ENCODE assay signal across 8 cellular contexts in the genomic region with DNA sequence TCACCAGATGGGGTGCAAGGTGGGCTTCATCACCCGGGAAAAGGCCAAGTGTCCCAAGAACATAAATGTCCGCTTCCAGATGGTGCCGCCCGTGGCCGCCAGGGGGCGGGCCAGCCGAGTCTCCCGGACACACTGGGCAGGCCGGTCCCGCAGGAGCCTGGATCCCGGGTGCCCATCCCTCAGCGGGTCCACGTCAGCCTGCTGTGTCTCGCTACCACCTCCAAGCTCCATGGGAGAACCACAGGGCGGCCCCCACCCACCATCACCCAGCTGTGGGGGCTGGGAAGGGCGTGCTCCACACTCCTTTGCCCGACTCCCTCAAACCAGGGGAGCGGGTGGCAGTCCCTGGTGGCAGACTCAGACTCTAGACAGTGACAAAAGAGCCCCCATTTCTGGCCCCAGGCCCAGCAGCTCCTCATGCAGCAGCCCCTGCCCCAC. TPM values are rescaled to one million over a fixed set of nuclear protein-coding genes. Genes with fewer than 3 reads are reported as not detected.
DNase-seq lines count a peak whose midpoint lies in the region; ATAC-seq and TF ChIP-seq lines count a peak whose summit lies in the region.

No MANE protein-coding gene starts in this region.

- peaks cover 0 to 2% of the 10 kb centered on the region in 2 donors for H3K27me3 ChIP-seq in naive thymus-derived CD4-positive, alpha-beta T cell (ENCODE audit: control insufficient read depth in 2 of 2, insufficient read depth in 2 of 2, low read length in 2 of 2)
- peaks cover 22% of the 10 kb centered on the region for H3K27me3 ChIP-seq in suprapubic skin

- WGBS in suprapubic skin, result 20% methylated on average over 1 of the region's 18 CpGs

- peak in 5 of 6 experiments; percentile 28 to 58 (median 48) for DNase-seq in stimulated activated naive CD4-positive, alpha-beta T cell (lab: John Stamatoyannopoulos, UW)
- no peak for DNase-seq in stimulated activated naive CD4-positive, alpha-beta T cell treated with Interleukin-2 at 50 U/mL for 16 hours (lab: John Stamatoyannopoulos, UW)
- DNase-seq in NCI-H748 (lab: John Stamatoyannopoulos, UW; ENCODE audit: unreplicated experiment) (peak; percentile 69), activated T-cell treated with anti-CD3 and anti-CD28 coated beads for 24 hours (ENCODE audit: low read depth) (peak; percentile 40), epithelial cell of proximal tubule (ENCODE audit: low read depth) (no peak), suprapubic skin (ENCODE audit: low spot score in 2 of 2) (peak in 1 of 2 donors; percentile 89)
- peak in 6 of 9 donors; percentile 30 to 75 (median 58) for DNase-seq in naive thymus-derived CD4-positive, alpha-beta T cell

- no peak for TF ChIP-seq EP300 in suprapubic skin (IDR thresholded peaks at IDR 0.05)

- CTCF ChIA-PET in naive thymus-derived CD4-positive, alpha-beta T cell (lab: Charles Lee), result interaction anchor here (0.9 kb wide), 1 partner anchor 148 kb away, joined by 4 read pairs; no protein-coding TSS in a partner anchor

- H3K36me3 Mint-ChIP-seq in naive thymus-derived CD4-positive, alpha-beta T cell, result no peaks in the 10 kb centered on the region

- intact Hi-C loops in naive thymus-derived CD4-positive, alpha-beta T cell (cut with micrococcal nuclease), result loop anchor here (1.0 to 5.0 kb wide), 7 partner anchors 45 to 325 kb away; a partner anchor contains a TSS

- TF ChIP-seq POLR2A in suprapubic skin (IDR thresholded peaks at IDR 0.05), result no peak

- H3K36me3 ChIP-seq in naive thymus-derived CD4-positive, alpha-beta T cell (ENCODE audit: control insufficient read depth in 2 of 3, insufficient read depth in 3 of 3, low read length in 3 of 3), result no peaks in the 10 kb centered on the region
- H3K36me3 ChIP-seq in suprapubic skin, result no peaks in the 10 kb centered on the region

- H3K9me3 Mint-ChIP-seq in naive thymus-derived CD4-positive, alpha-beta T cell, result no peaks in the 10 kb centered on the region

- no peaks in the 10 kb centered on the region for H3K9me3 ChIP-seq in naive thymus-derived CD4-positive, alpha-beta T cell (ENCODE audit: control insufficient read depth in 2 of 3, low read length in 3 of 3)
- H3K9me3 ChIP-seq in suprapubic skin, result no peaks in the 10 kb centered on the region

- H3K4me3 ChIP-seq in epithelial cell of proximal tubule (ENCODE audit: low read depth, low read length) (no peak overlapping the region), suprapubic skin (no peak overlapping the region)
- H3K4me3 ChIP-seq in naive thymus-derived CD4-positive, alpha-beta T cell (ENCODE audit: low read length), result no peak overlapping the region

- H3K4me1 Mint-ChIP-seq in naive thymus-derived CD4-positive, alpha-beta T cell, result peaks cover 9 to 15% (median 13%) of the 10 kb centered on the region in 7 donors

- TF ChIP-seq CTCF in epithelial cell of proximal tubule (conservative IDR thresholded peaks at IDR 0.05; ENCODE audit: low read depth, low read length) (peak; percentile 75), suprapubic skin (IDR thresholded peaks at IDR 0.05) (peak; percentile 84 to 93)

- no peak overlapping the region for H3K27ac Mint-ChIP-seq in naive thymus-derived CD4-positive, alpha-beta T cell

- H3K27ac ChIP-seq in naive thymus-derived CD4-positive, alpha-beta T cell (ENCODE audit: low read depth, low read length), result no peak overlapping the region
- H3K27ac ChIP-seq in suprapubic skin, result no peak overlapping the region

- POLR2A ChIA-PET in naive thymus-derived CD4-positive, alpha-beta T cell (lab: Charles Lee), result no interaction called here

- H3K4me1 ChIP-seq in naive thymus-derived CD4-positive, alpha-beta T cell (ENCODE audit: control insufficient read depth in 2 of 2, insufficient read depth in 2 of 2, low read length in 2 of 2), result peaks cover 0 to 18% of the 10 kb centered on the region in 2 donors
- peaks cover 46% of the 10 kb centered on the region for H3K4me1 ChIP-seq in suprapubic skin

- ATAC-seq in naive thymus-derived CD4-positive, alpha-beta T cell, result peak; percentile 58
- ATAC-seq in GM19351 (IDR thresholded peaks at IDR 0.05; ENCODE audit: unreplicated experiment), result no peak

- peaks cover 6 to 26% (median 12%) of the 10 kb centered on the region in 5 donors for H3K27me3 Mint-ChIP-seq in naive thymus-derived CD4-positive, alpha-beta T cell

- H3K4me3 Mint-ChIP-seq in naive thymus-derived CD4-positive, alpha-beta T cell, result no peak overlapping the region

RNA-seq across cellular contexts. Expression of a gene that starts 22.0 kb away (rescaled TPM):
- total RNA-seq in epithelial cell of proximal tubule (23.0 and 30.2 TPM in 2 replicates), suprapubic skin (10 to 100 TPM; 14.6 to 22.2 (median 19.8) TPM)
- 10 to 100 TPM; 17.3 to 29.6 (median 20.6) TPM for total RNA-seq in naive thymus-derived CD4-positive, alpha-beta T cell
- polyA plus RNA-seq in naive thymus-derived CD4-positive, alpha-beta T cell, result 10 to 100 TPM; 17.4 to 20.1 TPM

RNA-seq across cellular contexts. Expression of a gene that starts 34.5 kb away (rescaled TPM):
- total RNA-seq in epithelial cell of proximal tubule (4.1 and 5.7 TPM in 2 replicates), suprapubic skin (10 to 100 TPM; 47.4 to 75.4 (median 67.2) TPM)
- total RNA-seq in naive thymus-derived CD4-positive, alpha-beta T cell, result 1 to 10 TPM in 3 of 5 experiments, under 1 TPM in 2; 0.27 to 5.7 (median 2.2) TPM
- polyA plus RNA-seq in naive thymus-derived CD4-positive, alpha-beta T cell, result under 1 TPM in 1 of 2 donors, not detected in 1; 0.21 TPM

RNA-seq across cellular contexts. Expression of a gene that starts 45.3 kb away (rescaled TPM):
- total RNA-seq in epithelial cell of proximal tubule (39.4 and 64.1 TPM in 2 replicates), suprapubic skin (10 to 100 TPM; 38.9 to 63.7 (median 58.6) TPM)
- total RNA-seq in naive thymus-derived CD4-positive, alpha-beta T cell, result 10 to 100 TPM; 30.8 to 43.0 (median 40.1) TPM
- polyA plus RNA-seq in naive thymus-derived CD4-positive, alpha-beta T cell, result 1 to 10 TPM; 4.0 to 7.9 TPM

Comparison
In these comparisons a context has a peak if more than half of its experiments do, and no peak if none do; other contexts are left out.
1. DNase-seq: peak in stimulated activated naive CD4-positive, alpha-beta T cell (5 of 6), NCI-H748 (single experiment), activated T-cell treated with anti-CD3 and anti-CD28 coated beads for 24 hours (single experiment) and naive thymus-derived CD4-positive, alpha-beta T cell (6 of 9); none in stimulated activated naive CD4-positive, alpha-beta T cell treated with Interleukin-2 at 50 U/mL for 16 hours (single experiment) and epithelial cell of proximal tubule (single experiment).